In the genomic region with DNA sequence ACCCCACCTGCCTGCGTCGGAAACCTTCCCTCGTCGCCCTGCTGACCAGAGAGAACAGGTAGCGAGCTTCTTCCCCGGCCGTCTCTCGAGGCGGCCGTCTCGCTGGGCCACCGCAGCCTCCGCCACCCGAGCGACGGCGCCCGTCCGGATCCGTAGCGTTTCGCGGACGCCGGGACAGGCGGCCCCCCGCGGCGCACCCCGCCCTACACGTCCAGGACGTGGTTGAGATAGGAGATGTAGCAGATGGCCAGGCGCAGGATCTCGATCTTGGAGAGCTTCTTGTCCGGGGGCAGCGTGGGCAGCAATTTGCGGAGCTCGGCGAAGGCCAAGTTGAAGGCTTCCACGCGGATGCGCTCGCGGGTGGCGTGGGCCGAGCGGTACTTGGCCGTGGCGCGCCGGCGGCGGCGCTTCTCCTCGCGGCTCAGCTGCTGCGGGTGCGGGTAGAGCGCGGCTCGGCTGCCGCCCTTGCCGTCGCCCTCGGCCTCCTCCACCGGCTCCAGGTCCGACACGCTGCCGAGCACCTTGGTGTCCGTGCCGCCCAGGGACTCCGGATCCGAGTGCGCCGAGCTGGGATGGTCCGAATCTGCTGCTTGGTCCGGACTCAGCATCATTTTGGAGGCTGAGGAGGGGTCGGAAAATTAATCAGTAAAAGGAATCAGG, we compare ENCODE assay signal across 9 cellular contexts. TPM values are rescaled to one million over a fixed set of nuclear protein-coding genes. Genes with fewer than 3 reads are reported as not detected.
DNase-seq lines count a peak whose midpoint lies in the region; FAIRE-seq and TF ChIP-seq lines count a peak whose summit lies in the region.
"Had no signal": no experiment of that assay in that cellular context is flagged by ENCODE, and none has a peak within 500 bp of the region (broad histone marks: within the 10 kb centered on the region; RNA-seq: fewer than 3 reads in every experiment).

No MANE protein-coding gene starts in this region.

- FAIRE-seq in endothelial cell of umbilical vein (lab: Jason Lieb, UNC) (no peak), RCC 7860 (lab: Jason Lieb, UNC) (no peak)

- no peak overlapping the region for H3K27ac Mint-ChIP-seq in neural crest cell (ENCODE audit: unreplicated experiment)
- H3K27ac Mint-ChIP-seq: activated naive CD4-positive, alpha-beta T cell treated with anti-CD3 and anti-CD28 coated beads, Interleukin-2, amount 50 U/mL, for 24 hours had no signal

- peaks cover 4% of the 10 kb centered on the region for H3K4me1 Mint-ChIP-seq in neural crest cell

- H3K27me3 ChIP-seq in HUES6 (ENCODE audit: control insufficient read depth, insufficient read depth, low read length) (peaks cover 41% of the 10 kb centered on the region; the same call in 1 of the 2 replicates), endothelial cell of umbilical vein (ENCODE audit: control insufficient read depth in 2 of 2, insufficient read depth in 2 of 2, low read length in 2 of 2) (peaks cover 57 to 86% of the 10 kb centered on the region in 2 experiments)

- intact Hi-C loops in endothelial cell of umbilical vein (cut with micrococcal nuclease): no loop called here

- H4K20me1 ChIP-seq in endothelial cell of umbilical vein (replicated peaks; ENCODE audit: control insufficient read depth, extremely low read depth, insufficient read depth, low read length): no peaks in the 10 kb centered on the region

- H3K27ac ChIP-seq in HUES6 (ENCODE audit: low read depth, low read length) (no peak overlapping the region), endothelial cell of umbilical vein (ENCODE audit: insufficient read depth, low read depth, low read length) (no peak overlapping the region)

- H3K9ac ChIP-seq in HUES6 (ENCODE audit: low read length) (peak overlapping the region; percentile 52), endothelial cell of umbilical vein (replicated peaks; ENCODE audit: extremely low read depth, insufficient read depth, low read length) (no peak overlapping the region)

- H3K9me3 Mint-ChIP-seq in neural crest cell: no peaks in the 10 kb centered on the region
- H3K9me3 Mint-ChIP-seq: activated naive CD4-positive, alpha-beta T cell treated with anti-CD3 and anti-CD28 coated beads, Interleukin-2, amount 50 U/mL, for 24 hours had no signal

- no peaks in the 10 kb centered on the region for H3K36me3 Mint-ChIP-seq in neural crest cell (ENCODE audit: low read depth)
- H3K36me3 Mint-ChIP-seq: activated naive CD4-positive, alpha-beta T cell treated with anti-CD3 and anti-CD28 coated beads, Interleukin-2, amount 50 U/mL, for 24 hours had no signal

- CTCF ChIA-PET in endothelial cell of umbilical vein (lab: Charles Lee): no interaction called here

- no peaks in the 10 kb centered on the region for H3K79me2 ChIP-seq in endothelial cell of umbilical vein (ENCODE audit: control insufficient read depth, insufficient read depth, low read length)

- dilution Hi-C loops in endothelial cell of umbilical vein (cut with MboI; ENCODE audit: extremely low pct_ligation_motif_present, low sequenced_read_pairs): no loop called here

- no peaks in the 10 kb centered on the region for H3K9me1 ChIP-seq in endothelial cell of umbilical vein (replicated peaks; ENCODE audit: control insufficient read depth, extremely low read depth, insufficient read depth, low read length)

- peaks cover 16% of the 10 kb centered on the region for H3K4me1 ChIP-seq in HUES6 (ENCODE audit: control insufficient read depth, insufficient read depth, low read length)
- H3K4me1 ChIP-seq in endothelial cell of umbilical vein (ENCODE audit: control insufficient read depth, extremely low read depth, insufficient read depth, low read length): peaks cover 6% of the 10 kb centered on the region

- peak overlapping the region; percentile 73 for H3K4me3 ChIP-seq in HUES6 (ENCODE audit: low read depth, low read length)
- H3K4me3 ChIP-seq in endothelial cell of umbilical vein (replicated peaks in 1 of 3; ENCODE audit: insufficient read depth in 1 of 3, low read depth in 1 of 3, low read length in 3 of 3): no peak overlapping the region

- no peak overlapping the region for H2AFZ ChIP-seq in endothelial cell of umbilical vein (ENCODE audit: low read depth, low read length)

- no peak for TF ChIP-seq POLR2A in endothelial cell of umbilical vein (IDR thresholded peaks at IDR 0.05; ENCODE audit: low read depth, low read length)

- BruUV-seq in endothelial cell of umbilical vein (replicated peaks; lab: Mats Ljungman, UMichigan): no TSS peak

- no peak overlapping the region for H3K4me2 ChIP-seq in endothelial cell of umbilical vein (ENCODE audit: insufficient read depth, low read length)

- peaks cover 91% of the 10 kb centered on the region for H3K27me3 Mint-ChIP-seq in neural crest cell (ENCODE audit: low read depth)

- TF ChIP-seq CTCF in endothelial cell of umbilical vein (IDR thresholded peaks at IDR 0.05; ENCODE audit: extremely low read depth in 1 of 2, insufficient read depth in 1 of 2, low read depth in 1 of 2, low read length in 2 of 2) (no peak), neural crest cell (conservative IDR thresholded peaks at IDR 0.05) (no peak)

- peak overlapping the region; percentile 71 for H3K4me3 Mint-ChIP-seq in neural crest cell
- H3K4me3 Mint-ChIP-seq: activated naive CD4-positive, alpha-beta T cell treated with anti-CD3 and anti-CD28 coated beads, Interleukin-2, amount 50 U/mL, for 24 hours had no signal

- no peaks in the 10 kb centered on the region for H3K9me3 ChIP-seq in HUES6 (ENCODE audit: control insufficient read depth, insufficient read depth, low read depth, low read length)
- H3K9me3 ChIP-seq in endothelial cell of umbilical vein (replicated peaks; ENCODE audit: control insufficient read depth, insufficient read depth, low read length): no peaks in the 10 kb centered on the region

- peak; percentile 14 for DNase-seq in CD1c-positive myeloid dendritic cell (ENCODE audit: extremely low spot score)
- DNase-seq in endothelial cell of umbilical vein (ENCODE audit: low read depth, low spot score): no peak
- no peak for DNase-seq in neural crest cell (ENCODE audit: low read depth, low spot score)
- DNase-seq in SHP77 treated with DMSO at 0.1 percent for 48 hours (lab: John Stamatoyannopoulos, UW): no peak
- DNase-seq in stimulated activated CD4-positive, alpha-beta T cell treated with anti-CD3 and anti-CD28 coated beads, Interleukin-1b, Interleukin-23, amount 100 ng/mL, for 48 hours: no peak
- DNase-seq in RCC 7860 (ENCODE audit: low spot score): no peak
- no peak for DNase-seq in dedifferentiated amniotic fluid mesenchymal stem cell (ENCODE audit: extremely low spot score)

- H3K36me3 ChIP-seq in HUES6 (ENCODE audit: control insufficient read depth, insufficient read depth, low read length) (no peaks in the 10 kb centered on the region), endothelial cell of umbilical vein (ENCODE audit: control insufficient read depth in 2 of 2, extremely low read depth in 1 of 2, insufficient read depth in 2 of 2, low read length in 2 of 2) (no peaks in the 10 kb centered on the region)

- POLR2A ChIA-PET in endothelial cell of umbilical vein (lab: Charles Lee): no interaction called here

TF ChIP-seq in endothelial cell of umbilical vein, 7 proteins besides CTCF, POLR2A, EP300 and RAD21:
- TF ChIP-seq FOS (IDR thresholded peaks at IDR 0.05; ENCODE audit: borderline replicate concordance, insufficient read depth, low read length) (no peak), EZH2 (IDR thresholded peaks at IDR 0.05; ENCODE audit: borderline replicate concordance, low read depth, low read length, severe bottlenecking) (peak; percentile 95), POLR2AphosphoS5 (IDR thresholded peaks at IDR 0.05; ENCODE audit: insufficient read depth, low read depth, low read length) (no peak), GATA2 (IDR thresholded peaks at IDR 0.05; ENCODE audit: insufficient read depth, insufficient read length, low read depth, low read length) (no peak)

RNA-seq across cellular contexts. Expression of gene NHLH2, which starts 3.0 kb away (rescaled TPM):
- not detected in 2 replicates for total RNA-seq in endothelial cell of umbilical vein
- not detected in 2 replicates for polyA plus RNA-seq in endothelial cell of umbilical vein
- polyA plus RNA-seq in endothelial cell of umbilical vein (2011; cell fraction: cytosol; rRNA removed): not detected in 2 replicates
- 0.07 and 0.08 TPM in 2 replicates for polyA plus RNA-seq in endothelial cell of umbilical vein (2011; cell fraction: nucleus; rRNA removed)
- not detected in 2 replicates for polyA plus RNA-seq in endothelial cell of umbilical vein (2012)
- not detected in 2 replicates for polyA minus RNA-seq in endothelial cell of umbilical vein
- not detected for polyA minus RNA-seq in endothelial cell of umbilical vein (2011; cell fraction: cytosol; rRNA and poly(A)+ RNA removed)
- not detected in 2 replicates for polyA minus RNA-seq in endothelial cell of umbilical vein (2011; cell fraction: nucleus; rRNA and poly(A)+ RNA removed)
- total RNA-seq in neural crest cell: 8.4 and 8.7 TPM in 2 replicates
